ENCODE assay signal across 15 cellular contexts in the genomic region with DNA sequence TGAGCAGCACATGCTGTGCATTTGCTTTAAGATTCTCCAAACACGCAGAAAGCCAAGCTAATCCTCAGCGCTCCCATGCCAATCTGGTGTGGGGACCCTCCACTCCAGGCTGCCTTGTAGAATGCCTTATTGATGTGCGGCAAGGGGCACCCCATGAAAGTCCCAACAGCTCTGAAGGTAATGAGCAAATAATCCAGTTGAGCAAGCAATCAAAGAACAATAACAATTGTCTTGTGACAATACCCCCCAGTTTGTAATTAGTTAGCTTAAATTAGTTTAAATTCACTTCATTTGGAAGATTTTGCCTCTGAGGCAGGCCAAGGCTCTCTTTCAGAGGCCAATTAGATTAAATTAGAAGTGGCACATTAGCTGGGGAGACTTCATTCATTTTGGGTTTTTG. TPM values are rescaled to one million over a fixed set of nuclear protein-coding genes. Genes with fewer than 3 reads are reported as not detected.
"Had no signal": no experiment of that assay in that cellular context is flagged by ENCODE, and none has a peak within 500 bp of the region (broad histone marks: within the 10 kb centered on the region; RNA-seq: fewer than 3 reads in every experiment).

No MANE protein-coding gene starts in this region.

- H3K4me1 ChIP-seq: breast epithelium, right atrium auricular region had no signal

- H3K4me1 Mint-ChIP-seq: mesothelial cell of epicardium had no signal

- H3K27me3 ChIP-seq: ascending aorta, breast epithelium, gastroesophageal sphincter, right atrium auricular region, tibial artery had no signal

- H3K36me3 ChIP-seq: ascending aorta, breast epithelium, gastroesophageal sphincter, right atrium auricular region, tibial artery had no signal

- H3K27ac ChIP-seq: ascending aorta, breast epithelium, right atrium auricular region, tibial artery had no signal

- H3K9me3 Mint-ChIP-seq: activated naive CD4-positive, alpha-beta T cell treated with anti-CD3 and anti-CD28 coated beads, Interleukin-2, amount 10 ng/mL, durations not matched to agents 7 days and 5 days; mesothelial cell of epicardium had no signal

- H3K4me3 ChIP-seq: lung, right atrium auricular region had no signal

- H3K36me3 Mint-ChIP-seq: activated naive CD4-positive, alpha-beta T cell treated with anti-CD3 and anti-CD28 coated beads, Interleukin-2, amount 10 ng/mL, durations not matched to agents 7 days and 5 days; mesothelial cell of epicardium had no signal

- DNase-seq: activated CD4-positive, CD25-positive, alpha-beta regulatory T cell treated with anti-CD3 and anti-CD28 coated beads, Interleukin-2, amount 50 U/mL, for 72 hours; erythroblast; islet precursor cell; stimulated activated CD4-positive, alpha-beta T cell treated with anti-CD3 and anti-CD28 coated beads, Interleukin-2, amount 100 ng/mL, for 48 hours; T-helper 9 cell; tibial artery had no signal

- H3K9me3 ChIP-seq: ascending aorta, breast epithelium, gastroesophageal sphincter, right atrium auricular region, tibial artery had no signal

- H3K27ac Mint-ChIP-seq: activated naive CD4-positive, alpha-beta T cell treated with anti-CD3 and anti-CD28 coated beads, Interleukin-2, amount 10 ng/mL, durations not matched to agents 7 days and 5 days; mesothelial cell of epicardium had no signal

- H3K4me3 Mint-ChIP-seq: mesothelial cell of epicardium had no signal

RNA-seq across cellular contexts. Expression of a gene that starts 17.7 kb away (rescaled TPM):
- total RNA-seq: cerebellum, skeletal muscle tissue had no signal
